1 cellular context compared by ENCODE assay signal in the genomic region with DNA sequence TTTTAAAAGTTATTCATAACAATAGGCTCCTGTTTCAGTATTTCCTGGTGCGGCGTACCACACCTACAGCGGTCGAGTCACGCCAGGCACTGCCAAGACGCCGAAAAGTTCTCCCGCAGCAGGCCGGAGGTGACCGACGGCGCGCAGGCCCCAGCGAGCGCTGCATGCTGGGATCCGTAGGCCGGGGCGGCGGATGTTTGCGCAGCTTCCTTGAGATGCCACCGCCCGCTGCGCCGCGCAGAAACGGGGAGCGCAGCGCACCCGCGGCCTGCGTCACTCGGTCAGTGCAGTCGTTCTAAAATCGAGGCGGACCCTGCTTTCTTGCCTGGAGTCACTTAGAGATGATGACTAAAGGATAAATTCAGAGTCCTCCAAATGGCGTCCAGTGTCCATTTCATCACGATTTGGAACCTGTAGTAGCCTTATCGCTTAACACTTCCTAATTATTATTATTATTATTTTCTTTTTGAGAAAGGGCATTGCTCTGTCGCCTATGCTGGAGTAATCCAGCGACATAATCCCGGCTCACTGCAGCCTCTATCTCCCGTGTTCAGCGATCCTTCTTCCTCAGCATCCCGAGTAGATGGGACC.
TF ChIP-seq lines count a peak whose summit lies in the region.

No MANE protein-coding gene starts in this region.

TF ChIP-seq in HEK293, 187 proteins besides CTCF, POLR2A, EP300 and RAD21 (continued from another document and continues in another):
- no peak for TF ChIP-seq TSHZ1 (tag by site-specific recombination; IDR thresholded peaks at IDR 0.05; ENCODE audit: borderline replicate concordance)
- no peak for TF ChIP-seq SETDB1 (IDR thresholded peaks at IDR 0.05; ENCODE audit: insufficient read length, low read length)
- no peak for TF ChIP-seq AEBP2 (tag by site-specific recombination; IDR thresholded peaks at IDR 0.05; ENCODE audit: borderline replicate concordance)
- TF ChIP-seq BCL11A (tag by site-specific recombination; IDR thresholded peaks at IDR 0.05; ENCODE audit: low read depth), result 0 out of 2 replicates have a peak, but pooled peaks have one; percentile 45
- TF ChIP-seq SP3 (tag by site-specific recombination; IDR thresholded peaks at IDR 0.05), result peak; percentile 64
- TF ChIP-seq ZNF785 (tag by site-specific recombination; IDR thresholded peaks at IDR 0.05), result no peak
- TF ChIP-seq, protein P1, sequence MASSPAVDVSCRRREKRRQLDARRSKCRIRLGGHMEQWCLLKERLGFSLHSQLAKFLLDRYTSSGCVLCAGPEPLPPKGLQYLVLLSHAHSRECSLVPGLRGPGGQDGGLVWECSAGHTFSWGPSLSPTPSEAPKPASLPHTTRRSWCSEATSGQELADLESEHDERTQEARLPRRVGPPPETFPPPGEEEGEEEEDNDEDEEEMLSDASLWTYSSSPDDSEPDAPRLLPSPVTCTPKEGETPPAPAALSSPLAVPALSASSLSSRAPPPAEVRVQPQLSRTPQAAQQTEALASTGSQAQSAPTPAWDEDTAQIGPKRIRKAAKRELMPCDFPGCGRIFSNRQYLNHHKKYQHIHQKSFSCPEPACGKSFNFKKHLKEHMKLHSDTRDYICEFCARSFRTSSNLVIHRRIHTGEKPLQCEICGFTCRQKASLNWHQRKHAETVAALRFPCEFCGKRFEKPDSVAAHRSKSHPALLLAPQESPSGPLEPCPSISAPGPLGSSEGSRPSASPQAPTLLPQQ (tag by site-specific recombination; IDR thresholded peaks at IDR 0.05), result peak; percentile 35; the same call in 1 of the 2 replicates
- TF ChIP-seq TCF7L2 (IDR thresholded peaks at IDR 0.05; ENCODE audit: borderline replicate concordance, low read depth, low read length), result no peak
- TF ChIP-seq ZNF341 (tag by site-specific recombination; IDR thresholded peaks at IDR 0.05; ENCODE audit: low read depth), result no peak; the same call in 1 of the 2 replicates
- 0 out of 2 replicates have a peak, but pooled peaks have one; percentile 19 for TF ChIP-seq ZNF423 (tag by site-specific recombination; IDR thresholded peaks at IDR 0.05)
- TF ChIP-seq ZNF416 (tag by site-specific recombination; IDR thresholded peaks at IDR 0.05), result no peak
- TF ChIP-seq, protein P2, sequence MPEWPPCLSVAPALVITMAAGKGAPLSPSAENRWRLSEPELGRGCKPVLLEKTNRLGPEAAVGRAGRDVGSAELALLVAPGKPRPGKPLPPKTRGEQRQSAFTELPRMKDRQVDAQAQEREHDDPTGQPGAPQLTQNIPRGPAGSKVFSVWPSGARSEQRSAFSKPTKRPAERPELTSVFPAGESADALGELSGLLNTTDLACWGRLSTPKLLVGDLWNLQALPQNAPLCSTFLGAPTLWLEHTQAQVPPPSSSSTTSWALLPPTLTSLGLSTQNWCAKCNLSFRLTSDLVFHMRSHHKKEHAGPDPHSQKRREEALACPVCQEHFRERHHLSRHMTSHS (tag by site-specific recombination; IDR thresholded peaks at IDR 0.05), result no peak
- no peak for TF ChIP-seq ZNF621 (tag by site-specific recombination; IDR thresholded peaks at IDR 0.05)
- peak; percentile 92 for TF ChIP-seq ZNF76 (tag by site-specific recombination; IDR thresholded peaks at IDR 0.05; ENCODE audit: borderline replicate concordance, low read depth)
- TF ChIP-seq, protein P3, sequence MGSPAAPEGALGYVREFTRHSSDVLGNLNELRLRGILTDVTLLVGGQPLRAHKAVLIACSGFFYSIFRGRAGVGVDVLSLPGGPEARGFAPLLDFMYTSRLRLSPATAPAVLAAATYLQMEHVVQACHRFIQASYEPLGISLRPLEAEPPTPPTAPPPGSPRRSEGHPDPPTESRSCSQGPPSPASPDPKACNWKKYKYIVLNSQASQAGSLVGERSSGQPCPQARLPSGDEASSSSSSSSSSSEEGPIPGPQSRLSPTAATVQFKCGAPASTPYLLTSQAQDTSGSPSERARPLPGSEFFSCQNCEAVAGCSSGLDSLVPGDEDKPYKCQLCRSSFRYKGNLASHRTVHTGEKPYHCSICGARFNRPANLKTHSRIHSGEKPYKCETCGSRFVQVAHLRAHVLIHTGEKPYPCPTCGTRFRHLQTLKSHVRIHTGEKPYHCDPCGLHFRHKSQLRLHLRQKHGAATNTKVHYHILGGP (tag by site-specific recombination; IDR thresholded peaks at IDR 0.05), result no peak
- no peak for TF ChIP-seq KLF8 (tag by site-specific recombination; IDR thresholded peaks at IDR 0.05)
- TF ChIP-seq ZNF169 (tag by site-specific recombination; IDR thresholded peaks at IDR 0.05), result no peak
- TF ChIP-seq ZBTB21 (tag by site-specific recombination; IDR thresholded peaks at IDR 0.05), result peak; percentile 83
- TF ChIP-seq ZNF155 (tag by site-specific recombination; IDR thresholded peaks at IDR 0.05), result no peak
- TF ChIP-seq ZNF114 (tag by site-specific recombination; IDR thresholded peaks at IDR 0.05), result no peak
- TF ChIP-seq, protein P4, sequence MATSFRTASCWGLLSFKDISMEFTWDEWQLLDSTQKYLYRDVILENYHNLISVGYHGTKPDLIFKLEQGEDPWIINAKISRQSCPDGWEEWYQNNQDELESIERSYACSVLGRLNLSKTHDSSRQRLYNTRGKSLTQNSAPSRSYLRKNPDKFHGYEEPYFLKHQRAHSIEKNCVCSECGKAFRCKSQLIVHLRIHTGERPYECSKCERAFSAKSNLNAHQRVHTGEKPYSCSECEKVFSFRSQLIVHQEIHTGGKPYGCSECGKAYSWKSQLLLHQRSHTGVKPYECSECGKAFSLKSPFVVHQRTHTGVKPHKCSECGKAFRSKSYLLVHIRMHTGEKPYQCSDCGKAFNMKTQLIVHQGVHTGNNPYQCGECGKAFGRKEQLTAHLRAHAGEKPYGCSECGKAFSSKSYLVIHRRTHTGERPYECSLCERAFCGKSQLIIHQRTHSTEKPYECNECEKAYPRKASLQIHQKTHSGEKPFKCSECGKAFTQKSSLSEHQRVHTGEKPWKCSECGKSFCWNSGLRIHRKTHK (tag by site-specific recombination; IDR thresholded peaks at IDR 0.05), result no peak
- no peak for TF ChIP-seq ZNF658 (tag by site-specific recombination; IDR thresholded peaks at IDR 0.05)
- no peak for TF ChIP-seq ZNF292 (tag by site-specific recombination; IDR thresholded peaks at IDR 0.05; ENCODE audit: borderline replicate concordance, low read depth)
- TF ChIP-seq, protein P5, sequence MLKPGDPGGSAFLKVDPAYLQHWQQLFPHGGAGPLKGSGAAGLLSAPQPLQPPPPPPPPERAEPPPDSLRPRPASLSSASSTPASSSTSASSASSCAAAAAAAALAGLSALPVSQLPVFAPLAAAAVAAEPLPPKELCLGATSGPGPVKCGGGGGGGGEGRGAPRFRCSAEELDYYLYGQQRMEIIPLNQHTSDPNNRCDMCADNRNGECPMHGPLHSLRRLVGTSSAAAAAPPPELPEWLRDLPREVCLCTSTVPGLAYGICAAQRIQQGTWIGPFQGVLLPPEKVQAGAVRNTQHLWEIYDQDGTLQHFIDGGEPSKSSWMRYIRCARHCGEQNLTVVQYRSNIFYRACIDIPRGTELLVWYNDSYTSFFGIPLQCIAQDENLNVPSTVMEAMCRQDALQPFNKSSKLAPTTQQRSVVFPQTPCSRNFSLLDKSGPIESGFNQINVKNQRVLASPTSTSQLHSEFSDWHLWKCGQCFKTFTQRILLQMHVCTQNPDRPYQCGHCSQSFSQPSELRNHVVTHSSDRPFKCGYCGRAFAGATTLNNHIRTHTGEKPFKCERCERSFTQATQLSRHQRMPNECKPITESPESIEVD (tag by site-specific recombination; IDR thresholded peaks at IDR 0.05), result no peak
- no peak for TF ChIP-seq ZNF146 (tag by site-specific recombination; IDR thresholded peaks at IDR 0.05)
- TF ChIP-seq ZSCAN5A (tag by site-specific recombination; IDR thresholded peaks at IDR 0.05), result no peak
- no peak for TF ChIP-seq GLI2 (tag by site-specific recombination; IDR thresholded peaks at IDR 0.05; ENCODE audit: borderline replicate concordance, low read depth)
- no peak for TF ChIP-seq ZNF23 (tag by site-specific recombination; IDR thresholded peaks at IDR 0.05; ENCODE audit: borderline replicate concordance)
- TF ChIP-seq, protein P6, sequence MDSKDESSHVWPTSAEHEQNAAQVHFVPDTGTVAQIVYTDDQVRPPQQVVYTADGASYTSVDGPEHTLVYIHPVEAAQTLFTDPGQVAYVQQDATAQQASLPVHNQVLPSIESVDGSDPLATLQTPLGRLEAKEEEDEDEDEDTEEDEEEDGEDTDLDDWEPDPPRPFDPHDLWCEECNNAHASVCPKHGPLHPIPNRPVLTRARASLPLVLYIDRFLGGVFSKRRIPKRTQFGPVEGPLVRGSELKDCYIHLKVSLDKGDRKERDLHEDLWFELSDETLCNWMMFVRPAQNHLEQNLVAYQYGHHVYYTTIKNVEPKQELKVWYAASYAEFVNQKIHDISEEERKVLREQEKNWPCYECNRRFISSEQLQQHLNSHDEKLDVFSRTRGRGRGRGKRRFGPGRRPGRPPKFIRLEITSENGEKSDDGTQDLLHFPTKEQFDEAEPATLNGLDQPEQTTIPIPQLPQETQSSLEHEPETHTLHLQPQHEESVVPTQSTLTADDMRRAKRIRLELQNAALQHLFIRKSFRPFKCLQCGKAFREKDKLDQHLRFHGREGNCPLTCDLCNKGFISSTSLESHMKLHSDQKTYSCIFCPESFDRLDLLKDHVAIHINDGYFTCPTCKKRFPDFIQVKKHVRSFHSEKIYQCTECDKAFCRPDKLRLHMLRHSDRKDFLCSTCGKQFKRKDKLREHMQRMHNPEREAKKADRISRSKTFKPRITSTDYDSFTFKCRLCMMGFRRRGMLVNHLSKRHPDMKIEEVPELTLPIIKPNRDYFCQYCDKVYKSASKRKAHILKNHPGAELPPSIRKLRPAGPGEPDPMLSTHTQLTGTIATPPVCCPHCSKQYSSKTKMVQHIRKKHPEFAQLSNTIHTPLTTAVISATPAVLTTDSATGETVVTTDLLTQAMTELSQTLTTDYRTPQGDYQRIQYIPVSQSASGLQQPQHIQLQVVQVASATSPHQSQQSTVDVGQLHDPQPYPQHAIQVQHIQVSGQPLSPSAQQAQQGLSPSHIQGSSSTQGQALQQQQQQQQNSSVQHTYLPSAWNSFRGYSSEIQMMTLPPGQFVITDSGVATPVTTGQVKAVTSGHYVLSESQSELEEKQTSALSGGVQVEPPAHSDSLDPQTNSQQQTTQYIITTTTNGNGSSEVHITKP (tag by site-specific recombination; IDR thresholded peaks at IDR 0.05), result no peak
- TF ChIP-seq, protein P7, sequence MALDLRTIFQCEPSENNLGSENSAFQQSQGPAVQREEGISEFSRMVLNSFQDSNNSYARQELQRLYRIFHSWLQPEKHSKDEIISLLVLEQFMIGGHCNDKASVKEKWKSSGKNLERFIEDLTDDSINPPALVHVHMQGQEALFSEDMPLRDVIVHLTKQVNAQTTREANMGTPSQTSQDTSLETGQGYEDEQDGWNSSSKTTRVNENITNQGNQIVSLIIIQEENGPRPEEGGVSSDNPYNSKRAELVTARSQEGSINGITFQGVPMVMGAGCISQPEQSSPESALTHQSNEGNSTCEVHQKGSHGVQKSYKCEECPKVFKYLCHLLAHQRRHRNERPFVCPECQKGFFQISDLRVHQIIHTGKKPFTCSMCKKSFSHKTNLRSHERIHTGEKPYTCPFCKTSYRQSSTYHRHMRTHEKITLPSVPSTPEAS (tag by site-specific recombination; IDR thresholded peaks at IDR 0.05), result no peak
